Comparison of ENCODE assay signal across 9 cellular contexts in the genomic region with DNA sequence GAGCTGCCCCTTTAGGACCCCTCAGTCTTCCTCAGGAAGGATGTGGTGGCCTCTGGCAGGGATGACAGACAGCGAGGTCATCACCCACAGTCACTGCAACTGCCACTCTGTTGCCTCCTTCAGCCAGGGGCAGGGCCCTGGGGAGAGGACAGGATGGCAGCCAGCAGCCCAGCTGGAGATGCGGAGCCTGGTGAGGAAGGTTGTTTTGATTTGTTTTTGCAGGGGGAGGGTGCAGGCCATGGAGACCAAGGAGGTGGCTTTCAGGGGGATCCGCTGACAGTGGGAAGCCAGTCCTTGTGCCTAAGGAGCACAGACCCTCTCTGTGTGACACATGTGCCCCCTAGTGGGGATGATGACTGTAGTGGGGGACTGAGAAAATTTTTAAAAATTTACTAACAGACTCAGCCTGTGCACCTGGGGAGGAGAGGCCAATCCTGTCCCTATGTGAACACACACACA. TPM values are rescaled to one million over a fixed set of nuclear protein-coding genes. Genes with fewer than 3 reads are reported as not detected.
DNase-seq lines count a peak whose midpoint lies in the region; ATAC-seq, FAIRE-seq and TF ChIP-seq lines count a peak whose summit lies in the region.
"Had no signal": no experiment of that assay in that cellular context is flagged by ENCODE, and none has a peak within 500 bp of the region (broad histone marks: within the 10 kb centered on the region; RNA-seq: fewer than 3 reads in every experiment).

No MANE protein-coding gene starts in this region.

- no peak for TF ChIP-seq POLR2A in HCT116 (IDR thresholded peaks at IDR 0.05; ENCODE audit: borderline replicate concordance, extremely low read depth, insufficient read depth, insufficient read length)

- peaks cover 2% of the 10 kb centered on the region for H3K79me1 ChIP-seq in trophoblast cell (ENCODE audit: low read length)

- H3K14ac ChIP-seq in trophoblast cell (ENCODE audit: low read length): no peak overlapping the region

- H2AFZ ChIP-seq in HCT116 (ENCODE audit: low read depth, low read length, poor library complexity, severe bottlenecking) (no peak overlapping the region), trophoblast cell (ENCODE audit: insufficient read depth, low read length, poor library complexity) (no peak overlapping the region)

- no peaks in the 10 kb centered on the region for H3K27me3 ChIP-seq in CD4-positive, CD25-positive, alpha-beta regulatory T cell (ENCODE audit: control insufficient read depth, insufficient read depth, low read length)
- H3K27me3 ChIP-seq in HCT116 (ENCODE audit: insufficient read depth, low read length) (no peaks in the 10 kb centered on the region), trophoblast cell (ENCODE audit: insufficient read depth, low read length) (no peaks in the 10 kb centered on the region)

- H3K27ac Mint-ChIP-seq in CD4-positive, CD25-positive, alpha-beta regulatory T cell: no peak overlapping the region
- no peak overlapping the region for H3K27ac Mint-ChIP-seq in activated naive CD4-positive, alpha-beta T cell treated with anti-CD3 and anti-CD28 coated beads, Interleukin-2, amount 10 ng/mL, durations not matched to agents 7 days and 5 days

- H3K9me2 ChIP-seq in HCT116 (ENCODE audit: insufficient read depth): no peaks in the 10 kb centered on the region

- H3K4ac ChIP-seq in trophoblast cell (ENCODE audit: low read depth, low read length): no peak overlapping the region

- POLR2A ChIA-PET in HCT116 (lab: Charles Lee): interaction anchor here (0.7 to 0.8 kb wide), 2 partner anchors 23 to 24 kb away, joined by 3 to 5 read pairs; no protein-coding TSS in a partner anchor

- no peak overlapping the region for H3K27ac ChIP-seq in CD4-positive, CD25-positive, alpha-beta regulatory T cell (ENCODE audit: insufficient read depth, low read length, poor library complexity, severe bottlenecking)
- H3K27ac ChIP-seq in HCT116 (ENCODE audit: low read depth, low read length): no peak overlapping the region
- no peak overlapping the region for H3K27ac ChIP-seq in trophoblast cell (ENCODE audit: low read depth, low read length)

- DNase-seq in CD4-positive, CD25-positive, alpha-beta regulatory T cell: peak; percentile 27 to 64 (median 58)
- DNase-seq in HCT116 (ENCODE audit: low read depth, low spot score) (no peak), RCC 7860 (ENCODE audit: low spot score) (peak; percentile 72), glomerular visceral epithelial cell (ENCODE audit: extremely low spot score) (peak; percentile 65), trophoblast cell (peak; percentile 51 to 77), epidermal melanocyte (ENCODE audit: insufficient read length, low spot score) (no peak)
- peak; percentile 76 for DNase-seq in activated naive CD4-positive, alpha-beta T cell treated with anti-CD3 and anti-CD28 coated beads, Interleukin-2, amount 10 ng/mL, durations not matched to agents 7 days and 5 days

- H3K9me3 ChIP-seq in CD4-positive, CD25-positive, alpha-beta regulatory T cell (ENCODE audit: control insufficient read depth in 2 of 2, low read length in 2 of 2): no peaks in the 10 kb centered on the region
- H3K9me3 ChIP-seq in HCT116 (ENCODE audit: control insufficient read depth in 1 of 2, insufficient read depth in 1 of 2, low read depth in 1 of 2, low read length in 2 of 2) (no peaks in the 10 kb centered on the region), trophoblast cell (ENCODE audit: insufficient read depth, low read depth, low read length) (no peaks in the 10 kb centered on the region)

- H2BK120ac ChIP-seq in trophoblast cell (ENCODE audit: insufficient read depth, low read length, poor library complexity): no peak overlapping the region

- FAIRE-seq in RCC 7860 (lab: Jason Lieb, UNC): no peak

- H3K4me2 ChIP-seq in HCT116 (ENCODE audit: low read length): peak overlapping the region; percentile 17; the same call in 1 of the 2 replicates
- H3K4me2 ChIP-seq in trophoblast cell (ENCODE audit: low read length): no peak overlapping the region

- no peak overlapping the region for H3K23ac ChIP-seq in trophoblast cell (ENCODE audit: low read length)

- H2BK5ac ChIP-seq in trophoblast cell (ENCODE audit: low read depth, low read length, poor library complexity): no peak overlapping the region

- no peak overlapping the region for H3K18ac ChIP-seq in trophoblast cell (ENCODE audit: low read length)

- RAD21 ChIA-PET in HCT116 (lab: Charles Lee; ENCODE audit: low non-redundant PET in 1 of 2, low total read pairs in 2 of 2, uncharacterized antibody in 2 of 2, unreplicated experiment in 2 of 2): interaction anchor here in 1 of 2 experiments (1.0 kb wide), 1 partner anchor 24 kb away, joined by 3 read pairs; no protein-coding TSS in a partner anchor

- peak; percentile 92 for TF ChIP-seq RAD21 in HCT116 (IDR thresholded peaks at IDR 0.05; ENCODE audit: low read depth)

- H3K9me3 Mint-ChIP-seq in CD4-positive, CD25-positive, alpha-beta regulatory T cell: no peaks in the 10 kb centered on the region
- H3K9me3 Mint-ChIP-seq in activated naive CD4-positive, alpha-beta T cell treated with anti-CD3 and anti-CD28 coated beads, Interleukin-2, amount 10 ng/mL, durations not matched to agents 7 days and 5 days: no peaks in the 10 kb centered on the region

- no peak overlapping the region for H4K91ac ChIP-seq in trophoblast cell (ENCODE audit: low read depth, low read length)

- ATAC-seq in CD4-positive, CD25-positive, alpha-beta regulatory T cell (ENCODE audit: low read depth in 2 of 2): peak; percentile 59 to 68
- ATAC-seq in HCT116: peak; percentile 96
- no peak for ATAC-seq in GM19397 (IDR thresholded peaks at IDR 0.05; ENCODE audit: unreplicated experiment)

- H2AK5ac ChIP-seq in trophoblast cell (ENCODE audit: low read length): no peak overlapping the region

- no peaks in the 10 kb centered on the region for H3K79me2 ChIP-seq in HCT116 (ENCODE audit: insufficient read depth, low read length)
- H3K79me2 ChIP-seq in trophoblast cell (ENCODE audit: control insufficient read depth, insufficient read depth, low read length, poor library complexity): no peaks in the 10 kb centered on the region

- BruUV-seq in HCT116 (replicated peaks; lab: Mats Ljungman, UMichigan): no TSS peak

- H3K4me3 Mint-ChIP-seq in CD4-positive, CD25-positive, alpha-beta regulatory T cell: no peak overlapping the region
- no peak overlapping the region for H3K4me3 Mint-ChIP-seq in activated naive CD4-positive, alpha-beta T cell treated with anti-CD3 and anti-CD28 coated beads, Interleukin-2, amount 10 ng/mL, durations not matched to agents 7 days and 5 days

- CTCF ChIA-PET in HCT116 (lab: Charles Lee): interaction anchor here (0.6 to 2.7 kb wide), 6 partner anchors 8 to 139 kb away, joined by 3 to 22 read pairs (median 6); no protein-coding TSS in a partner anchor
- CTCF ChIA-PET in activated naive CD4-positive, alpha-beta T cell treated with anti-CD3 and anti-CD28 coated beads, Interleukin-2, amount 10 ng/mL, durations not matched to agents 7 days and 5 days (lab: Charles Lee): interaction anchor here (0.8 to 2.9 kb wide), 14 partner anchors 10 to 150 kb away, joined by 3 to 29 read pairs (median 4); a partner anchor contains a TSS

- H3K27me3 Mint-ChIP-seq in CD4-positive, CD25-positive, alpha-beta regulatory T cell: peaks cover 18% of the 10 kb centered on the region
- H3K27me3 Mint-ChIP-seq in activated naive CD4-positive, alpha-beta T cell treated with anti-CD3 and anti-CD28 coated beads, Interleukin-2, amount 10 ng/mL, durations not matched to agents 7 days and 5 days: peaks cover 36% of the 10 kb centered on the region

- H3K36me3 Mint-ChIP-seq in CD4-positive, CD25-positive, alpha-beta regulatory T cell: no peaks in the 10 kb centered on the region
- H3K36me3 Mint-ChIP-seq in activated naive CD4-positive, alpha-beta T cell treated with anti-CD3 and anti-CD28 coated beads, Interleukin-2, amount 10 ng/mL, durations not matched to agents 7 days and 5 days: no peaks in the 10 kb centered on the region

- H3K4me3 ChIP-seq in CD4-positive, CD25-positive, alpha-beta regulatory T cell (ENCODE audit: low read depth, low read length): no peak overlapping the region
- H3K4me3 ChIP-seq in HCT116 (replicated peaks in 1 of 2; ENCODE audit: low read depth in 1 of 2, low read length in 2 of 2): no peak overlapping the region
- H3K4me3 ChIP-seq in trophoblast cell (ENCODE audit: low read depth, low read length): no peak overlapping the region

- H2BK12ac ChIP-seq in trophoblast cell (ENCODE audit: low read length): no peak overlapping the region

- no CpG with 5 or more reads among the region's 3 CpGs for WGBS in trophoblast cell (ENCODE audit: extremely low coverage, insufficient coverage, insufficient read length)

- intact Hi-C loops in HCT116 (cut with micrococcal nuclease): loop anchor here (1.0 to 2.0 kb wide), 2 partner anchors 24 to 82 kb away; no protein-coding TSS in a partner anchor

- H4K20me1 ChIP-seq in HCT116 (ENCODE audit: insufficient read depth): no peaks in the 10 kb centered on the region

- H3K36me3 ChIP-seq in CD4-positive, CD25-positive, alpha-beta regulatory T cell (ENCODE audit: control insufficient read depth, insufficient read depth, low read length): no peaks in the 10 kb centered on the region
- H3K36me3 ChIP-seq in HCT116 (ENCODE audit: control insufficient read depth in 1 of 2, insufficient read depth in 2 of 2, low read length in 2 of 2) (no peaks in the 10 kb centered on the region), trophoblast cell (ENCODE audit: control insufficient read depth in 1 of 2, insufficient read depth in 2 of 2, low read length in 2 of 2) (no peaks in the 10 kb centered on the region)

- H3K4me1 ChIP-seq in CD4-positive, CD25-positive, alpha-beta regulatory T cell (ENCODE audit: control insufficient read depth, insufficient read depth, low read length, poor library complexity, severe bottlenecking): no peaks in the 10 kb centered on the region
- H3K4me1 ChIP-seq in HCT116 (ENCODE audit: control insufficient read depth in 1 of 2, insufficient read depth in 2 of 2, low read length in 2 of 2): peaks cover 0 to 13% of the 10 kb centered on the region in 2 experiments; a peak in 2 of 4 replicates
- peaks cover 20 to 25% of the 10 kb centered on the region in 2 experiments for H3K4me1 ChIP-seq in trophoblast cell (ENCODE audit: control insufficient read depth in 1 of 2, insufficient read depth in 2 of 2, low read length in 2 of 2)

- no peak overlapping the region for H4K8ac ChIP-seq in trophoblast cell (ENCODE audit: low read depth, low read length)

- peak; percentile 80 to 92 (median 90) for TF ChIP-seq CTCF in HCT116 (IDR thresholded peaks at IDR 0.05 in 2 of 3, conservative IDR thresholded peaks at IDR 0.05 in 1 of 3; ENCODE audit: borderline replicate concordance in 1 of 3, insufficient read depth in 1 of 3, low read depth in 2 of 3, low read length in 2 of 3)

- H4K12ac ChIP-seq in trophoblast cell (ENCODE audit: low read depth, low read length): no peak overlapping the region

- H3K9ac ChIP-seq in HCT116 (ENCODE audit: low read length) (no peak overlapping the region), trophoblast cell (ENCODE audit: low read length) (no peak overlapping the region)

- peaks cover 0 to 4% (median 0%) of the 10 kb centered on the region in 4 donors for H3K4me1 Mint-ChIP-seq in CD4-positive, CD25-positive, alpha-beta regulatory T cell
- H3K4me1 Mint-ChIP-seq in activated naive CD4-positive, alpha-beta T cell treated with anti-CD3 and anti-CD28 coated beads, Interleukin-2, amount 10 ng/mL, durations not matched to agents 7 days and 5 days: peaks cover 8% of the 10 kb centered on the region

RNA-seq across cellular contexts. Expression of a gene that starts 7.4 kb away (rescaled TPM):
- total RNA-seq in CD4-positive, CD25-positive, alpha-beta regulatory T cell: not detected
- under 1 TPM in 1 of 4 donors, not detected in 3; 0.52 TPM for polyA plus RNA-seq in CD4-positive, CD25-positive, alpha-beta regulatory T cell
- not detected for total RNA-seq in HCT116 (2021; ENCODE audit: unreplicated experiment)
- polyA plus RNA-seq in HCT116 (2012): 0.39 and 0.62 TPM in 2 replicates
- polyA plus RNA-seq in trophoblast cell (2013): 0.23 and 0.50 TPM in 2 replicates
- total RNA-seq: NCI-H460 had no signal

RNA-seq across cellular contexts. Expression of a gene that starts 9.7 kb away (rescaled TPM):
- not detected for total RNA-seq in CD4-positive, CD25-positive, alpha-beta regulatory T cell
- polyA plus RNA-seq in CD4-positive, CD25-positive, alpha-beta regulatory T cell: not detected
- total RNA-seq in HCT116 (2021; ENCODE audit: unreplicated experiment): 0.66 TPM
- 0.22 and 0.36 TPM in 2 replicates for polyA plus RNA-seq in HCT116 (2012)
- 5.7 and 6.8 TPM in 2 replicates for polyA plus RNA-seq in trophoblast cell (2013)

RNA-seq across cellular contexts. Expression of a gene that starts 38.4 kb away (rescaled TPM):
- 0.39 TPM for total RNA-seq in CD4-positive, CD25-positive, alpha-beta regulatory T cell
- polyA plus RNA-seq in CD4-positive, CD25-positive, alpha-beta regulatory T cell: under 1 TPM in 2 of 4 donors, not detected in 2; 0.08 to 0.13 TPM
- 14.7 TPM for total RNA-seq in HCT116 (2021; ENCODE audit: unreplicated experiment)
- polyA plus RNA-seq in HCT116 (2012): 11.4 and 13.8 TPM in 2 replicates
- polyA plus RNA-seq in trophoblast cell (2013): 19.9 and 21.5 TPM in 2 replicates

RNA-seq across cellular contexts. Expression of a gene that starts 46.0 kb away (rescaled TPM):
- 23.8 TPM for total RNA-seq in CD4-positive, CD25-positive, alpha-beta regulatory T cell
- polyA plus RNA-seq in CD4-positive, CD25-positive, alpha-beta regulatory T cell: 1 to 10 TPM; 2.5 to 4.5 (median 3.5) TPM
- total RNA-seq in HCT116 (2021; ENCODE audit: unreplicated experiment): 61.1 TPM
- polyA plus RNA-seq in HCT116 (2012): 34.4 and 40.6 TPM in 2 replicates
- 11.1 and 11.6 TPM in 2 replicates for polyA plus RNA-seq in trophoblast cell (2013)

Comparison
In these comparisons a context has a peak if more than half of its experiments do, and no peak if none do; other contexts are left out.
1. DNase-seq: peak in CD4-positive, CD25-positive, alpha-beta regulatory T cell (3 of 3), RCC 7860 (single experiment), activated naive CD4-positive, alpha-beta T cell treated with anti-CD3 and anti-CD28 coated beads, Interleukin-2, amount 10 ng/mL, durations not matched to agents 7 days and 5 days (single experiment), glomerular visceral epithelial cell (single experiment) and trophoblast cell (2 of 2); none in HCT116 (single experiment) and epidermal melanocyte (single experiment).
2. RNA of a gene that starts 38.4 kb away (total RNA-seq): 14.7 TPM in HCT116 (single experiment); 0.39 TPM in CD4-positive, CD25-positive, alpha-beta regulatory T cell (single experiment); every median in the first group is over 10 times any median in the second.